1 cellular context compared by ENCODE assay signal in the genomic region with DNA sequence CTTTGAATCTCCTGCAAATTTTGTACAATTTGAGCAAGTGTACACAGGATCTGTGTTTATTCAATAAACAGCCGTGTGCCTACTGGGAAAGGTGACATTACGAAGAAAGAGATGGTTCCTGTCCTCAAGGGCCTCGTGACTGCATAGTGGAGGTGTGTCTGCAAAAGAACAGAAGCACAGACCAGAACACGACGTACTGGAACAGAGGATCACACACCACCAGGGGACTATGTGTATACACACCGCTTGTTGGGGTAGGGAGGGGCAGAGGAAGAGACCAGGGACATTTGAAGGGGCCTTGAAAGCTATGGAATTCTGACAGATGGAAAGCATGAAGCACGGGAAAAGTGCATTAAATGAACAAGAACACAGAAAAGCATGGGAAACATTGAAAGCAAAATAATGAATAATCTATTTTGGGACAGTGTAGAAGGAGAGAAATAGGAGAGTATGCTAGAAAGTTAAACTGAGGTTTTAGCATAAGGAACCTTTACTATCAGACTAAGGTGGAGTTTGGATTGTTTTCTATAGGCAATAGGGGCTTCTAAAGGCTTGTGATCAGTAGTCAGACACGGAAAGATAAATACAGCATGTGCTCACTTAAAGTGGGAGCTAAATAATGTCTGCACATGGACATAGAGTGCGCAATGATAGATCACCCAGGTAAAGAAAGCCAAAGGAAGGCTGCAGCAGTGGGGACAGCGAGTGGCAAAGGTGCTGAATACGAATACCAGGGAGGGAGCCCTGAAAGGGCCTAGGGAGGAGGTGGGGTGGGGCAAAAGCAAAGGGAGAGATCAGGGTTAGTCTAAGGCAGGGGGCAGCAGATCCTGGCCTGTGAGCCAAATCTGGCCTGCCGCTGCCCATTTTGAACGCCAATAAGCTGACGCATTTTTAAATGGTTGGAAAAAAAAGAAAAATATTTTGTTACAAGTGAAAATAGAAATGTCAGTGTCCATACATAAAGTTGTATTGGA.
TF ChIP-seq lines count a peak whose summit lies in the region.

No MANE protein-coding gene starts in this region.

TF ChIP-seq in SK-N-SH, 30 proteins besides CTCF, POLR2A, EP300 and RAD21:
- no peak for TF ChIP-seq NFIC (IDR thresholded peaks at IDR 0.05; ENCODE audit: borderline replicate concordance)
- TF ChIP-seq, protein P1, sequence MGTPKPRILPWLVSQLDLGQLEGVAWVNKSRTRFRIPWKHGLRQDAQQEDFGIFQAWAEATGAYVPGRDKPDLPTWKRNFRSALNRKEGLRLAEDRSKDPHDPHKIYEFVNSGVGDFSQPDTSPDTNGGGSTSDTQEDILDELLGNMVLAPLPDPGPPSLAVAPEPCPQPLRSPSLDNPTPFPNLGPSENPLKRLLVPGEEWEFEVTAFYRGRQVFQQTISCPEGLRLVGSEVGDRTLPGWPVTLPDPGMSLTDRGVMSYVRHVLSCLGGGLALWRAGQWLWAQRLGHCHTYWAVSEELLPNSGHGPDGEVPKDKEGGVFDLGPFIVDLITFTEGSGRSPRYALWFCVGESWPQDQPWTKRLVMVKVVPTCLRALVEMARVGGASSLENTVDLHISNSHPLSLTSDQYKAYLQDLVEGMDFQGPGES (IDR thresholded peaks at IDR 0.05; ENCODE audit: low read depth, low read length), result no peak
- TF ChIP-seq, protein P2, sequence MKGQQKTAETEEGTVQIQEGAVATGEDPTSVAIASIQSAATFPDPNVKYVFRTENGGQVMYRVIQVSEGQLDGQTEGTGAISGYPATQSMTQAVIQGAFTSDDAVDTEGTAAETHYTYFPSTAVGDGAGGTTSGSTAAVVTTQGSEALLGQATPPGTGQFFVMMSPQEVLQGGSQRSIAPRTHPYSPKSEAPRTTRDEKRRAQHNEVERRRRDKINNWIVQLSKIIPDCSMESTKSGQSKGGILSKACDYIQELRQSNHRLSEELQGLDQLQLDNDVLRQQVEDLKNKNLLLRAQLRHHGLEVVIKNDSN (IDR thresholded peaks at IDR 0.05; ENCODE audit: borderline replicate concordance, low read depth), result no peak
- TF ChIP-seq FOSL2 (IDR thresholded peaks at IDR 0.05; ENCODE audit: borderline replicate concordance, low read depth), result no peak
- no peak for TF ChIP-seq MEF2A (IDR thresholded peaks at IDR 0.05; ENCODE audit: borderline replicate concordance, low read depth)
- TF ChIP-seq, protein P3, sequence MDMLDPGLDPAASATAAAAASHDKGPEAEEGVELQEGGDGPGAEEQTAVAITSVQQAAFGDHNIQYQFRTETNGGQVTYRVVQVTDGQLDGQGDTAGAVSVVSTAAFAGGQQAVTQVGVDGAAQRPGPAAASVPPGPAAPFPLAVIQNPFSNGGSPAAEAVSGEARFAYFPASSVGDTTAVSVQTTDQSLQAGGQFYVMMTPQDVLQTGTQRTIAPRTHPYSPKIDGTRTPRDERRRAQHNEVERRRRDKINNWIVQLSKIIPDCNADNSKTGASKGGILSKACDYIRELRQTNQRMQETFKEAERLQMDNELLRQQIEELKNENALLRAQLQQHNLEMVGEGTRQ (IDR thresholded peaks at IDR 0.05; ENCODE audit: borderline replicate concordance, low read depth, low read length), result no peak
- no peak for TF ChIP-seq ZBTB33 (IDR thresholded peaks at IDR 0.05; ENCODE audit: borderline replicate concordance, low read depth)
- no peak for TF ChIP-seq TEAD4 (IDR thresholded peaks at IDR 0.05; ENCODE audit: borderline replicate concordance, insufficient read depth)
- TF ChIP-seq GATA2 (CRISPR knock-in tag; IDR thresholded peaks at IDR 0.05), result no peak
- no peak for TF ChIP-seq TCF12 (IDR thresholded peaks at IDR 0.05)
- TF ChIP-seq CHD2 (IDR thresholded peaks at IDR 0.05; ENCODE audit: low read length, partially characterized antibody), result no peak
